8 cellular contexts compared by ENCODE assay signal in genomic region chr1:13701274-13701650, GRCh38. TPM values are rescaled to one million over a fixed set of nuclear protein-coding genes. Genes with fewer than 3 reads are reported as not detected.
DNase-seq lines count a peak whose midpoint lies in the region; ATAC-seq and TF ChIP-seq lines count a peak whose summit lies in the region.

No MANE protein-coding gene starts in this region.

- peaks cover 0 to 4% (median 0%) of the 10 kb centered on the region in 9 donors for H3K27me3 ChIP-seq in heart left ventricle
- H3K27me3 ChIP-seq in lung (ENCODE audit: control insufficient read depth, insufficient read depth), result no peaks in the 10 kb centered on the region
- no peaks in the 10 kb centered on the region for H3K27me3 ChIP-seq in upper lobe of left lung

- H3K4me3 ChIP-seq in heart left ventricle (peak overlapping the region in 8 of 12 donors; percentile 74 to 99 (median 86)), lung (peak overlapping the region; percentile 72), upper lobe of left lung (peak overlapping the region in 3 of 4 donors; percentile 80 to 93 (median 82))

- H3K4me3 Mint-ChIP-seq in activated naive CD8-positive, alpha-beta T cell treated with anti-CD3 and anti-CD28 coated beads, Interleukin-2, amount 50 U/mL, for 24 hours, result peak overlapping the region; percentile 93

- 79 to 81% (median 80%) methylated on average over 6 of the region's 6 CpGs for WGBS in heart left ventricle, 4 donors
- WGBS in lung, 2 donors, result 62 to 65% methylated on average over 6 of the region's 6 CpGs
- WGBS in upper lobe of left lung, 2 donors, result 70 to 76% methylated on average over 6 of the region's 6 CpGs

- peak overlapping the region in 7 of 12 donors; percentile 52 to 95 (median 90) for H3K27ac ChIP-seq in heart left ventricle
- no peak overlapping the region for H3K27ac ChIP-seq in lung (ENCODE audit: low read depth in 1 of 2, low read length in 1 of 2)
- H3K27ac ChIP-seq in upper lobe of left lung, result peak overlapping the region; percentile 92 to 97 (median 95)

- H3K27me3 Mint-ChIP-seq in activated naive CD8-positive, alpha-beta T cell treated with anti-CD3 and anti-CD28 coated beads, Interleukin-2, amount 50 U/mL, for 24 hours, result no peaks in the 10 kb centered on the region

- H3K4me1 ChIP-seq in heart left ventricle (peaks cover 0 to 25% (median 7%) of the 10 kb centered on the region in 12 donors), lung (ENCODE audit: control insufficient read depth in 2 of 2, insufficient read depth in 2 of 2, low read length in 2 of 2) (peaks cover 0 to 3% of the 10 kb centered on the region in 2 donors), upper lobe of left lung (peaks cover 0 to 15% (median 8%) of the 10 kb centered on the region in 4 donors)

- H3K9me3 Mint-ChIP-seq in activated naive CD8-positive, alpha-beta T cell treated with anti-CD3 and anti-CD28 coated beads, Interleukin-2, amount 50 U/mL, for 24 hours, result peaks cover 4% of the 10 kb centered on the region

- intact Hi-C loops in heart left ventricle (cut with DNase I) (loop anchor here in 3 of 10 donors (5.0 to 10.0 kb wide), 2 partner anchors 46 to 54 kb away; no protein-coding TSS in a partner anchor), Right ventricle myocardium superior (cut with DNase I) (no loop called here)

- ATAC-seq in heart left ventricle (no peak), Right ventricle myocardium superior (ENCODE audit: poor library complexity) (no peak), lung (ENCODE audit: insufficient read depth, low FRiP score) (no peak), upper lobe of left lung (ENCODE audit: low FRiP score in 2 of 2) (no peak), HG03095 (IDR thresholded peaks at IDR 0.05; ENCODE audit: unreplicated experiment) (no peak), GM21528 (IDR thresholded peaks at IDR 0.05; ENCODE audit: low FRiP score, unreplicated experiment) (no peak)
- ATAC-seq in activated naive CD8-positive, alpha-beta T cell treated with anti-CD3 and anti-CD28 coated beads, Interleukin-2, amount 50 U/mL, for 24 hours, result no peak

- peaks cover 22% of the 10 kb centered on the region for H3K36me3 Mint-ChIP-seq in activated naive CD8-positive, alpha-beta T cell treated with anti-CD3 and anti-CD28 coated beads, Interleukin-2, amount 50 U/mL, for 24 hours (ENCODE audit: low read depth)

- DNase-seq in heart left ventricle (no peak), Right ventricle myocardium superior (no peak), lung (ENCODE audit: low spot score) (no peak), upper lobe of left lung (no peak), activated gamma-delta T cell treated with Interleukin-2 at 50 U/mL for 16 hours (no peak)
- DNase-seq in activated naive CD8-positive, alpha-beta T cell treated with anti-CD3 and anti-CD28 coated beads, Interleukin-2, amount 50 U/mL, for 24 hours, result no peak

- TF ChIP-seq CTCF in heart left ventricle (IDR thresholded peaks at IDR 0.05) (no peak), lung (IDR thresholded peaks at IDR 0.05; ENCODE audit: control extremely low read depth, extremely low read depth) (no peak), upper lobe of left lung (IDR thresholded peaks at IDR 0.05) (no peak)

- TF ChIP-seq POLR2A in heart left ventricle (IDR thresholded peaks at IDR 0.05) (no peak), upper lobe of left lung (IDR thresholded peaks at IDR 0.05) (no peak)

- peaks cover 60% of the 10 kb centered on the region for H3K4me1 Mint-ChIP-seq in activated naive CD8-positive, alpha-beta T cell treated with anti-CD3 and anti-CD28 coated beads, Interleukin-2, amount 50 U/mL, for 24 hours

- H3K9me3 ChIP-seq in heart left ventricle (peaks cover 0 to 11% (median 0%) of the 10 kb centered on the region in 12 donors), lung (ENCODE audit: control insufficient read depth in 2 of 2, insufficient read depth in 1 of 2, low read length in 1 of 2) (no peaks in the 10 kb centered on the region), upper lobe of left lung (peaks cover 0 to 5% (median 0%) of the 10 kb centered on the region in 4 donors)

- no peaks in the 10 kb centered on the region for H3K36me3 ChIP-seq in heart left ventricle
- no peaks in the 10 kb centered on the region for H3K36me3 ChIP-seq in lung (ENCODE audit: control insufficient read depth in 2 of 2, insufficient read depth in 2 of 2, low read length in 2 of 2)
- no peaks in the 10 kb centered on the region for H3K36me3 ChIP-seq in upper lobe of left lung

- TF ChIP-seq EP300 in upper lobe of left lung (IDR thresholded peaks at IDR 0.05), result no peak

- H3K27ac Mint-ChIP-seq in activated naive CD8-positive, alpha-beta T cell treated with anti-CD3 and anti-CD28 coated beads, Interleukin-2, amount 50 U/mL, for 24 hours, result peak overlapping the region; percentile 97

RNA-seq across cellular contexts. Expression of gene PRDM2, which starts 1.3 kb away (rescaled TPM):
- total RNA-seq in heart left ventricle, result 10 to 100 TPM; 22.8 to 52.7 (median 38.8) TPM
- 10 to 100 TPM; 16.1 to 19.3 TPM for polyA plus RNA-seq in heart left ventricle
- total RNA-seq in Right ventricle myocardium superior, result 32.9 TPM
- total RNA-seq in lung, result 10 to 100 TPM; 40.7 to 52.0 TPM
- polyA plus RNA-seq in lung, result 10 to 100 TPM; 16.1 to 16.3 TPM
- total RNA-seq in upper lobe of left lung, result 10 to 100 TPM; 35.0 to 70.2 (median 40.9) TPM

Comparison
In these comparisons a context has a peak if more than half of its experiments do, and no peak if none do; other contexts are left out.
1. H3K27ac ChIP-seq: peak in heart left ventricle (7 of 12) and upper lobe of left lung (4 of 4); none in lung (0 of 2).
2. Peak in every context shown above with its lines, with median percentiles within 50 percentile points of each other: H3K4me3 ChIP-seq.